Comparison of ENCODE assay signal across 28 cellular contexts in the genomic region with DNA sequence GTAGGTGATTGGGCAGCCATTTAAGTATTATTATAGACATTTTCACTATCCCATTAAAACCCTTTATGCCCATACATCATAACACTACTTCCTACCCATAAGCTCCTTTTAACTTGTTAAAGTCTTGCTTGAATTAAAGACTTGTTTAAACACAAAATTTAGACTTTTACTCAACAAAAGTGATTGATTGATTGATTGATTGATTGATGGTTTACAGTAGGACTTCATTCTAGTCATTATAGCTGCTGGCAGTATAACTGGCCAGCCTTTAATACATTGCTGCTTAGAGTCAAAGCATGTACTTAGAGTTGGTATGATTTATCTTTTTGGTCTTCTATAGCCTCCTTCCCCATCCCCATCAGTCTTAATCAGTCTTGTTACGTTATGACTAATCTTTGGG.
"Had no signal": no experiment of that assay in that cellular context is flagged by ENCODE, and none has a peak within 500 bp of the region (broad histone marks: within the 10 kb centered on the region; RNA-seq: fewer than 3 reads in every experiment).

No MANE protein-coding gene starts in this region.

- H3K36me3 ChIP-seq: neural progenitor cell, neutrophil, right lobe of liver, tibial nerve, uterus had no signal

- H3K79me2 ChIP-seq: parathyroid adenoma had no signal

- H3K27me3 Mint-ChIP-seq: naive B cell; stimulated activated memory B cell treated with anti-CD40 and anti-IgM and Interleukin-4, amounts not matched to agents 10 μg/mL and 1 μg/mL and 100 μg/mL, for 72 hours; stimulated activated naive CD8-positive, alpha-beta T cell treated with anti-CD3 and anti-CD28 coated beads, Interleukin-15, amount 100 ng/mL, for 72 hours; type B pancreatic cell had no signal

- H3K9me3 Mint-ChIP-seq: immature natural killer cell; naive B cell; natural killer cell; neural progenitor cell; stimulated activated memory B cell treated with anti-CD40 and anti-IgM and Interleukin-4, amounts not matched to agents 10 μg/mL and 1 μg/mL and 100 μg/mL, for 72 hours; stimulated activated naive CD8-positive, alpha-beta T cell treated with anti-CD3 and anti-CD28 coated beads, Interleukin-15, amount 100 ng/mL, for 72 hours; type B pancreatic cell had no signal

- H3K4me1 Mint-ChIP-seq: immature natural killer cell; naive B cell; natural killer cell; nephron progenitor cell; neural progenitor cell; stimulated activated memory B cell treated with anti-CD40 and anti-IgM and Interleukin-4, amounts not matched to agents 10 μg/mL and 1 μg/mL and 100 μg/mL, for 72 hours; stimulated activated naive CD8-positive, alpha-beta T cell treated with anti-CD3 and anti-CD28 coated beads, Interleukin-15, amount 100 ng/mL, for 72 hours had no signal

- H3K4me2 ChIP-seq: neural progenitor cell, smooth muscle cell had no signal

- H3K27ac Mint-ChIP-seq: immature natural killer cell; mesothelial cell of epicardium; naive B cell; natural killer cell; nephron progenitor cell; neural progenitor cell; stimulated activated memory B cell treated with anti-CD40 and anti-IgM and Interleukin-4, amounts not matched to agents 10 μg/mL and 1 μg/mL and 100 μg/mL, for 72 hours; stimulated activated naive CD8-positive, alpha-beta T cell treated with anti-CD3 and anti-CD28 coated beads, Interleukin-15, amount 100 ng/mL, for 72 hours; type B pancreatic cell had no signal

- H3K4me1 ChIP-seq: left ventricle myocardium inferior, neural progenitor cell, parathyroid adenoma, psoas muscle, right lobe of liver, tibial nerve, uterus had no signal

- H3K4me3 Mint-ChIP-seq: immature natural killer cell; mesothelial cell of epicardium; naive B cell; natural killer cell; nephron progenitor cell; neural progenitor cell; stimulated activated memory B cell treated with anti-CD40 and anti-IgM and Interleukin-4, amounts not matched to agents 10 μg/mL and 1 μg/mL and 100 μg/mL, for 72 hours; stimulated activated naive CD8-positive, alpha-beta T cell treated with anti-CD3 and anti-CD28 coated beads, Interleukin-15, amount 100 ng/mL, for 72 hours; type B pancreatic cell had no signal

- H2AFZ ChIP-seq: neural progenitor cell, parathyroid adenoma had no signal

- DNase-seq: hippocampal formation; immature natural killer cell; islet precursor cell; left ventricle myocardium inferior; mesendoderm; naive B cell; natural killer cell; nephron progenitor cell; occipital lobe; psoas muscle; right lobe of liver; stimulated activated CD4-positive, alpha-beta T cell treated with anti-CD3 and anti-CD28 coated beads, Interleukin-1b, Interleukin-23, amount 100 ng/mL, for 48 hours; stimulated activated CD4-positive, alpha-beta T cell treated with anti-CD3 and anti-CD28 coated beads, Interleukin-2, amount 100 ng/mL, for 48 hours; stimulated activated CD4-positive, alpha-beta T cell treated with anti-CD3 and anti-CD28 coated beads, Interleukin-4, amount 100 ng/mL, for 4 hours; stimulated activated CD8-positive, alpha-beta memory T cell treated with anti-CD3 and anti-CD28 coated beads, Interleukin-4, amount 100 ng/mL, for 48 hours; stimulated activated naive CD4-positive, alpha-beta T cell treated with Interleukin-2 at 50 U/mL for 16 hours; stimulated activated naive CD8-positive, alpha-beta T cell treated with anti-CD3 and anti-CD28 coated beads, Interleukin-15, amount 100 ng/mL, for 72 hours; substantia nigra; uterus had no signal

- H3K9me3 ChIP-seq: left ventricle myocardium inferior, neutrophil, psoas muscle, right lobe of liver, tibial nerve, uterus had no signal

- H3K36me3 Mint-ChIP-seq: immature natural killer cell, natural killer cell had no signal

- H3K4me3 ChIP-seq: left ventricle myocardium inferior, lung, neural progenitor cell, psoas muscle, right lobe of liver, smooth muscle cell, tibial nerve, uterus had no signal

- H3K27ac ChIP-seq: left ventricle myocardium inferior, neural progenitor cell, neutrophil, parathyroid adenoma, psoas muscle, right lobe of liver, tibial nerve, uterus had no signal
